Comparison of ENCODE assay signal across 3 cellular contexts in the genomic region with DNA sequence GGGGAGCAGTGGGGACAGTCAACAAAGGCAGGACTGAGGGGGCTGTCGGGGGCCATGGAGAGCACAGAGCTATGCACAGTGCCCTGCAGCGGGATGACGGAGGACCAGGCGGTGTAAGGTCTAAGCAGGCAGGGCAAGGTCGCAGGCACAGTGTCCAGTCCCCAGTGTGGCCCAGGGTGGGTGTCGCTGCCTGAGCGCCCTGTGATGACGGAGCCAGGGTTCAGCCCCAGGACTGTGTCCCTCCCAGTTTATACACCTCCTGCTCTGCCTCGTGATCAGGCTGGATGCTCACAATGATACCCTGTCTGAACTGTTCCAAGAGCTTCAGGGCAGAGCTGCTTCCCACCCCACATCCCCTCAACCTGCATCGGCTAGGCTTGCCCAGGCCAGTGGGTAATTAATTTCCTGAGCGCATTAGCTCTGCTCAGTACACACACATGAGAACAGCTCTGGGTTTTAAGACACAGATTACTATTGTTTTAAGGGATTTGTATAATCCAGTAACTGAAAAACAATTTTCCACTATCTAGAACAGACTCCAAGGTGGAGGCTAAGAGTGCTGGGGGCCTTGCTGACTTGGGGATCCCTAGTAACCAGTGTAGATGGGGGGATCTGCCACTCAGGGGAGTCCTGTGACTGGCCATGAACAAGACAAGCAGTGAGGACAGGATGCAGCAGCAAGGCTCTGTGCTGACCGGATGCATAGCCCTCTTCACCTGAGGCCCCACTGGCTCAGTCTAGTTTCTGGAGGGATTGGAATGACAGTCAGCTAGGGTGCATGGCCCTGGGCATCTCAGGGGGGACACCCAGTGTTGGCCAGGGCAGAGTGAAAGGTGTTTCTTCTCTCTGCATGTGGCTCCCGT.
TF ChIP-seq lines count a peak whose summit lies in the region.

No MANE protein-coding gene starts in this region.

TF ChIP-seq in SK-N-SH, 30 proteins besides CTCF, POLR2A, EP300 and RAD21:
- TF ChIP-seq TCF12 (IDR thresholded peaks at IDR 0.05), result no peak
- TF ChIP-seq FOXJ3 (CRISPR knock-in tag; IDR thresholded peaks at IDR 0.05), result no peak
- no peak for TF ChIP-seq TAF1 (IDR thresholded peaks at IDR 0.05; ENCODE audit: borderline replicate concordance, low read depth, low read length)
- TF ChIP-seq GABPA (IDR thresholded peaks at IDR 0.05; ENCODE audit: low read depth), result no peak
- no peak for TF ChIP-seq MXI1 (IDR thresholded peaks at IDR 0.05; ENCODE audit: low read depth, low read length)
- TF ChIP-seq NFIC (IDR thresholded peaks at IDR 0.05; ENCODE audit: borderline replicate concordance), result no peak

TF ChIP-seq in SK-N-SH treated with all-trans-retinoic acid at 6 μM for 48 hours, 23 proteins besides CTCF, POLR2A, EP300 and RAD21:
- TF ChIP-seq ZC3H10 (CRISPR knock-in tag; IDR thresholded peaks at IDR 0.05), result no peak
- TF ChIP-seq ZFP3 (CRISPR knock-in tag; IDR thresholded peaks at IDR 0.05), result no peak
- TF ChIP-seq, protein P1, sequence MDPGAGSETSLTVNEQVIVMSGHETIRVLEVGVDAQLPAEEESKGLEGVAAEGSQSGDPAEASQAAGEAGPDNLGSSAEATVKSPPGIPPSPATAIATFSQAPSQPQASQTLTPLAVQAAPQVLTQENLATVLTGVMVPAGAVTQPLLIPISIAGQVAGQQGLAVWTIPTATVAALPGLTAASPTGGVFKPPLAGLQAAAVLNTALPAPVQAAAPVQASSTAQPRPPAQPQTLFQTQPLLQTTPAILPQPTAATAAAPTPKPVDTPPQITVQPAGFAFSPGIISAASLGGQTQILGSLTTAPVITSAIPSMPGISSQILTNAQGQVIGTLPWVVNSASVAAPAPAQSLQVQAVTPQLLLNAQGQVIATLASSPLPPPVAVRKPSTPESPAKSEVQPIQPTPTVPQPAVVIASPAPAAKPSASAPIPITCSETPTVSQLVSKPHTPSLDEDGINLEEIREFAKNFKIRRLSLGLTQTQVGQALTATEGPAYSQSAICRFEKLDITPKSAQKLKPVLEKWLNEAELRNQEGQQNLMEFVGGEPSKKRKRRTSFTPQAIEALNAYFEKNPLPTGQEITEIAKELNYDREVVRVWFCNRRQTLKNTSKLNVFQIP (CRISPR knock-in tag; IDR thresholded peaks at IDR 0.05; ENCODE audit: borderline replicate concordance, low read depth), result no peak
- no peak for TF ChIP-seq ISL1 (CRISPR knock-in tag; IDR thresholded peaks at IDR 0.05)
- no peak for TF ChIP-seq PPARA (CRISPR knock-in tag; IDR thresholded peaks at IDR 0.05; ENCODE audit: borderline replicate concordance)
- no peak for TF ChIP-seq TCF4 (CRISPR knock-in tag; IDR thresholded peaks at IDR 0.05; ENCODE audit: borderline replicate concordance)
- TF ChIP-seq ESRRG (CRISPR knock-in tag; IDR thresholded peaks at IDR 0.05), result no peak
- TF ChIP-seq ZNF565 (CRISPR knock-in tag; conservative IDR thresholded peaks at IDR 0.05; ENCODE audit: low read depth), result no peak
- TF ChIP-seq ARNTL (CRISPR knock-in tag; IDR thresholded peaks at IDR 0.05; ENCODE audit: borderline replicate concordance, low read depth), result no peak
- TF ChIP-seq ZFP30 (CRISPR knock-in tag; IDR thresholded peaks at IDR 0.05), result no peak
- no peak for TF ChIP-seq RARB (CRISPR knock-in tag; IDR thresholded peaks at IDR 0.05)
- TF ChIP-seq, protein P2, sequence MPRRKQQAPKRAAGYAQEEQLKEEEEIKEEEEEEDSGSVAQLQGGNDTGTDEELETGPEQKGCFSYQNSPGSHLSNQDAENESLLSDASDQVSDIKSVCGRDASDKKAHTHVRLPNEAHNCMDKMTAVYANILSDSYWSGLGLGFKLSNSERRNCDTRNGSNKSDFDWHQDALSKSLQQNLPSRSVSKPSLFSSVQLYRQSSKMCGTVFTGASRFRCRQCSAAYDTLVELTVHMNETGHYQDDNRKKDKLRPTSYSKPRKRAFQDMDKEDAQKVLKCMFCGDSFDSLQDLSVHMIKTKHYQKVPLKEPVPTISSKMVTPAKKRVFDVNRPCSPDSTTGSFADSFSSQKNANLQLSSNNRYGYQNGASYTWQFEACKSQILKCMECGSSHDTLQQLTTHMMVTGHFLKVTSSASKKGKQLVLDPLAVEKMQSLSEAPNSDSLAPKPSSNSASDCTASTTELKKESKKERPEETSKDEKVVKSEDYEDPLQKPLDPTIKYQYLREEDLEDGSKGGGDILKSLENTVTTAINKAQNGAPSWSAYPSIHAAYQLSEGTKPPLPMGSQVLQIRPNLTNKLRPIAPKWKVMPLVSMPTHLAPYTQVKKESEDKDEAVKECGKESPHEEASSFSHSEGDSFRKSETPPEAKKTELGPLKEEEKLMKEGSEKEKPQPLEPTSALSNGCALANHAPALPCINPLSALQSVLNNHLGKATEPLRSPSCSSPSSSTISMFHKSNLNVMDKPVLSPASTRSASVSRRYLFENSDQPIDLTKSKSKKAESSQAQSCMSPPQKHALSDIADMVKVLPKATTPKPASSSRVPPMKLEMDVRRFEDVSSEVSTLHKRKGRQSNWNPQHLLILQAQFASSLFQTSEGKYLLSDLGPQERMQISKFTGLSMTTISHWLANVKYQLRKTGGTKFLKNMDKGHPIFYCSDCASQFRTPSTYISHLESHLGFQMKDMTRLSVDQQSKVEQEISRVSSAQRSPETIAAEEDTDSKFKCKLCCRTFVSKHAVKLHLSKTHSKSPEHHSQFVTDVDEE (CRISPR knock-in tag; IDR thresholded peaks at IDR 0.05), result no peak
- no peak for TF ChIP-seq OSR1 (CRISPR knock-in tag; IDR thresholded peaks at IDR 0.05)
- no peak for TF ChIP-seq BACH2 (CRISPR knock-in tag; IDR thresholded peaks at IDR 0.05; ENCODE audit: borderline replicate concordance)
- no peak for TF ChIP-seq GLIS3 (CRISPR knock-in tag; IDR thresholded peaks at IDR 0.05)
- no peak for TF ChIP-seq CSDC2 (CRISPR knock-in tag; IDR thresholded peaks at IDR 0.05)
- TF ChIP-seq ZNF8 (CRISPR knock-in tag; IDR thresholded peaks at IDR 0.05), result no peak
- TF ChIP-seq TOX (CRISPR knock-in tag; IDR thresholded peaks at IDR 0.05; ENCODE audit: borderline replicate concordance), result no peak
- TF ChIP-seq, protein P3, sequence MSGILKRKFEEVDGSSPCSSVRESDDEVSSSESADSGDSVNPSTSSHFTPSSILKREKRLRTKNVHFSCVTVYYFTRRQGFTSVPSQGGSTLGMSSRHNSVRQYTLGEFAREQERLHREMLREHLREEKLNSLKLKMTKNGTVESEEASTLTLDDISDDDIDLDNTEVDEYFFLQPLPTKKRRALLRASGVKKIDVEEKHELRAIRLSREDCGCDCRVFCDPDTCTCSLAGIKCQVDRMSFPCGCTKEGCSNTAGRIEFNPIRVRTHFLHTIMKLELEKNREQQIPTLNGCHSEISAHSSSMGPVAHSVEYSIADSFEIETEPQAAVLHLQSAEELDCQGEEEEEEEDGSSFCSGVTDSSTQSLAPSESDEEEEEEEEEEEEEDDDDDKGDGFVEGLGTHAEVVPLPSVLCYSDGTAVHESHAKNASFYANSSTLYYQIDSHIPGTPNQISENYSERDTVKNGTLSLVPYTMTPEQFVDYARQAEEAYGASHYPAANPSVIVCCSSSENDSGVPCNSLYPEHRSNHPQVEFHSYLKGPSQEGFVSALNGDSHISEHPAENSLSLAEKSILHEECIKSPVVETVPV (CRISPR knock-in tag; IDR thresholded peaks at IDR 0.05), result no peak
- TF ChIP-seq SNAI2 (CRISPR knock-in tag; IDR thresholded peaks at IDR 0.05), result no peak

TF ChIP-seq in H1, 55 proteins besides CTCF, POLR2A, EP300 and RAD21:
- TF ChIP-seq HDAC2 (IDR thresholded peaks at IDR 0.05; ENCODE audit: borderline replicate concordance in 1 of 2, low read depth in 2 of 2, low read length in 2 of 2) (no peak), JUN (IDR thresholded peaks at IDR 0.05; ENCODE audit: low read depth, low read length) (no peak)
- TF ChIP-seq, protein P4, sequence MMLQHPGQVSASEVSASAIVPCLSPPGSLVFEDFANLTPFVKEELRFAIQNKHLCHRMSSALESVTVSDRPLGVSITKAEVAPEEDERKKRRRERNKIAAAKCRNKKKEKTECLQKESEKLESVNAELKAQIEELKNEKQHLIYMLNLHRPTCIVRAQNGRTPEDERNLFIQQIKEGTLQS (IDR thresholded peaks at IDR 0.05; ENCODE audit: insufficient read depth, low read depth, low read length), result no peak
